1 cellular context compared by ENCODE assay signal in genomic region chr17:44473367-44473766, GRCh38.
TF ChIP-seq lines count a peak whose summit lies in the region.

No MANE protein-coding gene starts in this region.

TF ChIP-seq in WTC11, 78 proteins besides CTCF, POLR2A, EP300 and RAD21 (continued from another document):
- no peak for TF ChIP-seq STAT6 (CRISPR knock-in tag; conservative IDR thresholded peaks at IDR 0.05; ENCODE audit: low read depth)
- no peak for TF ChIP-seq ZNF281 (CRISPR knock-in tag; IDR thresholded peaks at IDR 0.05)
- no peak for TF ChIP-seq PRRX2 (CRISPR knock-in tag; IDR thresholded peaks at IDR 0.05)
